In genomic region chr6:44508646-44509045, GRCh38 we compare ENCODE assay signal across 22 cellular contexts.
DNase-seq lines count a peak whose midpoint lies in the region; ATAC-seq and TF ChIP-seq lines count a peak whose summit lies in the region.
"Had no signal": no experiment of that assay in that cellular context is flagged by ENCODE, and none has a peak within 500 bp of the region (broad histone marks: within the 10 kb centered on the region; RNA-seq: fewer than 3 reads in every experiment).

No MANE protein-coding gene starts in this region.

- no peak overlapping the region for H2BK20ac ChIP-seq in IMR-90 (ENCODE audit: low read depth, low read length)

- no peak overlapping the region for H3K9ac ChIP-seq in IMR-90 (ENCODE audit: low read depth, low read length)

- intact Hi-C loops in IMR-90 (cut with micrococcal nuclease) (no loop called here), aorta (cut with DNase I) (no loop called here)

- no peak for TF ChIP-seq RAD21 in IMR-90 (IDR thresholded peaks at IDR 0.05; ENCODE audit: low read length)

- peaks cover 10% of the 10 kb centered on the region for H3K4me1 ChIP-seq in IMR-90 (ENCODE audit: control insufficient read depth, insufficient read depth, low read length)
- H3K4me1 ChIP-seq in aorta (ENCODE audit: control insufficient read depth in 1 of 2, insufficient read depth in 2 of 2, low read length in 2 of 2) = no peaks in the 10 kb centered on the region
- H3K4me1 ChIP-seq: prostate gland had no signal

- no peak overlapping the region for H2BK15ac ChIP-seq in IMR-90 (ENCODE audit: low read depth, low read length)

- POLR2A ChIA-PET in IMR-90 (lab: Charles Lee; ENCODE audit: unreplicated experiment) = no interaction called here

- H3K56ac ChIP-seq in IMR-90 (ENCODE audit: extremely low read depth, insufficient read depth, low read length) = no peak overlapping the region

- H3K18ac ChIP-seq in IMR-90 (ENCODE audit: low read depth, low read length) = no peak overlapping the region

- no peak overlapping the region for H3K23ac ChIP-seq in IMR-90 (ENCODE audit: low read depth, low read length)

- H2AK5ac ChIP-seq in IMR-90 (ENCODE audit: low read depth, low read length) = no peak overlapping the region

- CTCF ChIA-PET in IMR-90 (lab: Yijun Ruan, JAX) = interaction anchor here (0.6 to 0.8 kb wide), 3 partner anchors 14 to 36 kb away, joined by 3 to 4 read pairs (median 4); no protein-coding TSS in a partner anchor

- no peak overlapping the region for H3K27ac ChIP-seq in IMR-90 (ENCODE audit: insufficient read depth, low read length)
- no peak overlapping the region for H3K27ac ChIP-seq in aorta (ENCODE audit: low read depth in 1 of 2, low read length in 2 of 2)
- H3K27ac ChIP-seq: gastroesophageal sphincter, HL-60, prostate gland, skin epidermis had no signal

- no peak overlapping the region for H3K14ac ChIP-seq in IMR-90 (replicated peaks; ENCODE audit: low read depth, low read length)

- H3K4me3 ChIP-seq in AG10803 (ENCODE audit: low read length) = no peak overlapping the region
- no peak overlapping the region for H3K4me3 ChIP-seq in IMR-90 (ENCODE audit: insufficient read depth, low read depth, low read length)
- no peak overlapping the region for H3K4me3 ChIP-seq in epithelial cell of esophagus (ENCODE audit: low read length)
- H3K4me3 ChIP-seq in aorta (ENCODE audit: low read length in 2 of 2) = no peak overlapping the region
- H3K4me3 ChIP-seq: gastroesophageal sphincter, prostate gland, skin epidermis had no signal

- peaks cover 61% of the 10 kb centered on the region for H3K27me3 ChIP-seq in IMR-90 (ENCODE audit: control insufficient read depth, insufficient read depth, low read length)
- H3K27me3 ChIP-seq in aorta (ENCODE audit: control insufficient read depth in 1 of 2, insufficient read depth in 2 of 2, low read length in 1 of 2) = no peaks in the 10 kb centered on the region
- H3K27me3 ChIP-seq: gastroesophageal sphincter had no signal

- no peaks in the 10 kb centered on the region for H3K36me3 ChIP-seq in IMR-90 (ENCODE audit: control insufficient read depth, insufficient read depth, low read length)
- H3K36me3 ChIP-seq in aorta (ENCODE audit: control insufficient read depth in 1 of 2, insufficient read depth in 2 of 2, low read length in 1 of 2) = no peaks in the 10 kb centered on the region
- H3K36me3 ChIP-seq: gastroesophageal sphincter, prostate gland had no signal

- H2BK120ac ChIP-seq in IMR-90 (ENCODE audit: low read depth, low read length) = no peak overlapping the region

- H3K79me1 ChIP-seq in IMR-90 (ENCODE audit: low read depth in 1 of 2, low read length in 2 of 2) = no peaks in the 10 kb centered on the region

- no peak for TF ChIP-seq POLR2A in IMR-90 (IDR thresholded peaks at IDR 0.05; ENCODE audit: low read depth, low read length)

- in situ Hi-C loops in IMR-90 (cut with MboI; ENCODE audit: low sequenced_read_pairs) = no loop called here

- H4K20me1 ChIP-seq in IMR-90 (ENCODE audit: insufficient read depth, low read length) = no peaks in the 10 kb centered on the region

- H3K4ac ChIP-seq in IMR-90 (ENCODE audit: low read depth, low read length) = no peak overlapping the region

- no peak overlapping the region for H2BK5ac ChIP-seq in IMR-90 (ENCODE audit: low read depth, low read length, poor library complexity, severe bottlenecking)

- ATAC-seq in IMR-90 (ENCODE audit: low read depth) (peak; percentile 93), aorta (ENCODE audit: low FRiP score) (no peak), GM18517 (IDR thresholded peaks at IDR 0.05; ENCODE audit: unreplicated experiment) (no peak)
- ATAC-seq: activated T-helper 17 cell treated with anti-CD3 and anti-CD28 coated beads, Interleukin-2, amount 50 U/mL, for 72 hours; gastroesophageal sphincter had no signal

- TF ChIP-seq CTCF in AG10803 (conservative IDR thresholded peaks at IDR 0.05; ENCODE audit: low read length) = no peak
- no peak for TF ChIP-seq CTCF in IMR-90 (conservative IDR thresholded peaks at IDR 0.05; ENCODE audit: low read depth, low read length)
- no peak for TF ChIP-seq CTCF in epithelial cell of esophagus (IDR thresholded peaks at IDR 0.05; ENCODE audit: insufficient read depth, low read depth, low read length, missing control alignments)

- H3K4me2 ChIP-seq in IMR-90 (ENCODE audit: low read depth, low read length) = no peak overlapping the region

- no CpG with 5 or more reads among the region's 1 CpG for WGBS in IMR-90 (ENCODE audit: extremely low coverage in 2 of 2, insufficient read length in 1 of 2), 2 experiments
- 73 to 75% methylated on average over 1 of the region's 1 CpG for WGBS in aorta, 2 donors

- H4K8ac ChIP-seq in IMR-90 (ENCODE audit: low read depth in 2 of 2, low read length in 2 of 2) = no peak overlapping the region

- H3K9me3 ChIP-seq in IMR-90 (ENCODE audit: control insufficient read depth, insufficient read depth, low read length) (peaks cover 2% of the 10 kb centered on the region; the same call in 1 of the 2 replicates), aorta (ENCODE audit: control insufficient read depth, low read length) (no peaks in the 10 kb centered on the region)
- H3K9me3 ChIP-seq: gastroesophageal sphincter, prostate gland had no signal

- dilution Hi-C loops in IMR-90 (cut with HindIII; ENCODE audit: low sequenced_read_pairs, unreplicated experiment) = no loop called here

- no peak overlapping the region for H4K5ac ChIP-seq in IMR-90 (ENCODE audit: low read depth, low read length)

- no peak overlapping the region for H4K91ac ChIP-seq in IMR-90 (ENCODE audit: insufficient read depth, low read depth, low read length)

- no peak overlapping the region for H2AK9ac ChIP-seq in IMR-90 (replicated peaks; ENCODE audit: low read depth, low read length, poor library complexity)

- peak; percentile 60 for DNase-seq in AG10803 (ENCODE audit: low read depth)
- DNase-seq in IMR-90 = peak; percentile 85
- peak; percentile 27 for DNase-seq in epithelial cell of esophagus (ENCODE audit: low read depth)
- DNase-seq in myocyte (ENCODE audit: low read depth) = peak; percentile 28
- DNase-seq in NK-92 treated with Interleukin-12 subunit alpha and Interleukin-12 subunit beta, amount 100 ng/mL, for 24 hours (lab: John Stamatoyannopoulos, UW) = no peak
- DNase-seq in NCI-H1930 (lab: John Stamatoyannopoulos, UW) = no peak
- no peak for DNase-seq in aorta
- DNase-seq: activated CD4-positive, alpha-beta T cell treated with anti-CD3 and anti-CD28 coated beads for 48 hours; COR-L47; midbrain; MV-4-11; NCI-H187; NCI-H2227 treated with DMSO at 0.1 percent for 48 hours; SIG-M5; stimulated activated CD4-positive, alpha-beta T cell treated with anti-CD3 and anti-CD28 coated beads, Interleukin-4, amount 100 ng/mL, for 1 hour; trophoblast cell had no signal

- H3K9me1 ChIP-seq in IMR-90 (ENCODE audit: insufficient read depth, low read length) = no peaks in the 10 kb centered on the region

- no TSS peak for BruUV-seq in IMR-90 (replicated peaks; lab: Mats Ljungman, UMichigan)

- no peak overlapping the region for H2AFZ ChIP-seq in IMR-90 (replicated peaks; ENCODE audit: low read length, poor library complexity)

TF ChIP-seq in IMR-90, 13 proteins besides CTCF, POLR2A, EP300 and RAD21:
- TF ChIP-seq MXI1 (IDR thresholded peaks at IDR 0.05; ENCODE audit: borderline replicate concordance, low read depth, low read length) (no peak), MAZ (IDR thresholded peaks at IDR 0.05; ENCODE audit: borderline replicate concordance, low read depth, low read length) (no peak), SMC3 (IDR thresholded peaks at IDR 0.05; ENCODE audit: low read depth, low read length) (no peak), BHLHE40 (IDR thresholded peaks at IDR 0.05; ENCODE audit: low read depth, low read length) (0 out of 2 replicates have a peak, but pooled peaks have one; percentile 9), RFX5 (IDR thresholded peaks at IDR 0.05; ENCODE audit: low read depth, low read length) (no peak), NFE2L2 (IDR thresholded peaks at IDR 0.05; ENCODE audit: low read depth, low read length) (no peak)
- TF ChIP-seq, protein P1, sequence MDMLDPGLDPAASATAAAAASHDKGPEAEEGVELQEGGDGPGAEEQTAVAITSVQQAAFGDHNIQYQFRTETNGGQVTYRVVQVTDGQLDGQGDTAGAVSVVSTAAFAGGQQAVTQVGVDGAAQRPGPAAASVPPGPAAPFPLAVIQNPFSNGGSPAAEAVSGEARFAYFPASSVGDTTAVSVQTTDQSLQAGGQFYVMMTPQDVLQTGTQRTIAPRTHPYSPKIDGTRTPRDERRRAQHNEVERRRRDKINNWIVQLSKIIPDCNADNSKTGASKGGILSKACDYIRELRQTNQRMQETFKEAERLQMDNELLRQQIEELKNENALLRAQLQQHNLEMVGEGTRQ (IDR thresholded peaks at IDR 0.05; ENCODE audit: low read depth, low read length) = no peak
TF ChIP-seq in IMR-90: peak in this region for 1.

Comparison
In these comparisons a context has a peak if more than half of its experiments do, and no peak if none do; other contexts are left out.
1. DNase-seq: peak in AG10803 (single experiment), IMR-90 (single experiment), epithelial cell of esophagus (single experiment) and myocyte (single experiment); none in NK-92 treated with Interleukin-12 subunit alpha and Interleukin-12 subunit beta, amount 100 ng/mL, for 24 hours (single experiment), NCI-H1930 (0 of 2) and aorta (0 of 2).